42 cellular contexts compared by ENCODE assay signal in genomic region chr10:94632954-94633353, GRCh38. TPM values are rescaled to one million over a fixed set of nuclear protein-coding genes. Genes with fewer than 3 reads are reported as not detected.
"Had no signal": no experiment of that assay in that cellular context is flagged by ENCODE, and none has a peak within 500 bp of the region (broad histone marks: within the 10 kb centered on the region; RNA-seq: fewer than 3 reads in every experiment).

No MANE protein-coding gene starts in this region.

- DNase-seq: activated effector memory CD4-positive, alpha-beta T cell treated with anti-CD3 and anti-CD28 coated beads, Interleukin-2, amount 50 U/mL, for 16 hours; activated effector memory CD4-positive, alpha-beta T cell treated with Interleukin-2 at 50 U/mL for 16 hours; activated gamma-delta T cell; activated gamma-delta T cell treated with Interleukin-2 at 50 U/mL for 16 hours; activated naive CD4-positive, alpha-beta T cell; activated naive CD4-positive, alpha-beta T cell treated with anti-CD3 and anti-CD28 coated beads for 36 hours; activated naive CD4-positive, alpha-beta T cell treated with anti-CD3 and anti-CD28 coated beads, Interleukin-2, amount 10 ng/mL, durations not matched to agents 7 days and 5 days; activated naive CD4-positive, alpha-beta T cell treated with anti-CD3 and anti-CD28 coated beads, Interleukin-2, amount 50 U/mL, for 16 hours; activated naive CD4-positive, alpha-beta T cell treated with Interleukin-2 at 50 U/mL for 16 hours; activated naive CD8-positive, alpha-beta T cell treated with anti-CD3 and anti-CD28 coated beads for 36 hours; activated naive CD8-positive, alpha-beta T cell treated with anti-CD3 and anti-CD28 coated beads, Interleukin-2, amount 10 ng/mL, durations not matched to agents 7 days and 5 days; activated naive CD8-positive, alpha-beta T cell treated with anti-CD3 and anti-CD28 coated beads, Interleukin-2, amount 50 U/mL, for 24 hours; activated T-cell treated with anti-CD3 and anti-CD28 coated beads, Interleukin-2, amount 50 U/mL, for 1 hour; activated T-cell treated with anti-CD3 and anti-CD28 coated beads, Interleukin-2, amount 50 U/mL, for 24 hours; activated T-cell treated with anti-CD3 and anti-CD28 coated beads, Interleukin-2, amount 50 U/mL, for 4 hours; activated T-cell treated with anti-CD3 and anti-CD28 coated beads, Interleukin-2, amount 50 U/mL, for 48 hours; activated T-cell treated with anti-CD3 and anti-CD28 coated beads, Interleukin-2, amount 50 U/mL, for 72 hours; adrenal gland; amniotic stem cell; amygdala; anterior cingulate cortex; aorta; body of pancreas; brain microvascular endothelial cell; caudate nucleus; central memory CD4-positive, alpha-beta T cell; cerebellar nuclear complex had no signal

- H3K27ac Mint-ChIP-seq: activated naive CD4-positive, alpha-beta T cell treated with anti-CD3 and anti-CD28 coated beads for 36 hours; activated naive CD4-positive, alpha-beta T cell treated with anti-CD3 and anti-CD28 coated beads, Interleukin-2, amount 10 ng/mL, durations not matched to agents 7 days and 5 days; activated naive CD4-positive, alpha-beta T cell treated with anti-CD3 and anti-CD28 coated beads, Interleukin-2, amount 50 U/mL, for 24 hours; activated naive CD4-positive, alpha-beta T cell treated with anti-CD3 and anti-CD28 coated beads, Interleukin-2, amount 50 U/mL, for 72 hours; activated naive CD8-positive, alpha-beta T cell; activated naive CD8-positive, alpha-beta T cell treated with anti-CD3 and anti-CD28 coated beads for 36 hours; activated naive CD8-positive, alpha-beta T cell treated with anti-CD3 and anti-CD28 coated beads, Interleukin-2, amount 10 ng/mL, durations not matched to agents 7 days and 5 days; activated naive CD8-positive, alpha-beta T cell treated with anti-CD3 and anti-CD28 coated beads, Interleukin-2, amount 50 U/mL, for 24 hours; activated T-cell treated with anti-CD3 and anti-CD28 coated beads, Interleukin-2, amount 50 U/mL, for 24 hours; activated T-cell treated with anti-CD3 and anti-CD28 coated beads, Interleukin-2, amount 50 U/mL, for 72 hours; activated T-helper 1 cell treated with anti-CD3 and anti-CD28 coated beads, Interleukin-12 subunit alpha, Interleukin-12 subunit beta, Interleukin-2, Interleukin-4 antibody, amounts not matched to agents 30 ng/mL and 10 ng/mL and 1 ng/mL, durations not matched to agents 14 hours and 24 hours and 36 hours; activated T-helper 17 cell treated with anti-CD3 and anti-CD28 coated beads, Interleukin-2, amount 50 U/mL, for 72 hours; activated T-helper 2 cell treated with anti-CD3 and anti-CD28 coated beads, Interferon-gamma antibody, Interleukin-2, Interleukin-4, amounts not matched to agents 10 μg/mL and 5 μg/mL and 100 μg/mL, durations not matched to agents 14 hours and 24 hours and 36 hours; brain had no signal

- H3K4me1 Mint-ChIP-seq: activated naive CD4-positive, alpha-beta T cell treated with anti-CD3 and anti-CD28 coated beads, Interleukin-2, amount 50 U/mL, for 24 hours; activated naive CD8-positive, alpha-beta T cell treated with anti-CD3 and anti-CD28 coated beads for 36 hours; activated naive CD8-positive, alpha-beta T cell treated with anti-CD3 and anti-CD28 coated beads, Interleukin-2, amount 50 U/mL, for 24 hours; activated T-helper 17 cell treated with anti-CD3 and anti-CD28 coated beads, Interleukin-2, amount 50 U/mL, for 72 hours; brain; central memory CD8-positive, alpha-beta T cell had no signal

- H3K27me3 ChIP-seq: adrenal gland, ascending aorta, body of pancreas, brain microvascular endothelial cell, breast epithelium, cardiac muscle cell had no signal

- H3K4me3 ChIP-seq: adrenal gland, ascending aorta, body of pancreas, breast epithelium, cardiac muscle cell had no signal

- H3K36me3 Mint-ChIP-seq: activated naive CD4-positive, alpha-beta T cell treated with anti-CD3 and anti-CD28 coated beads, Interleukin-2, amount 10 ng/mL, durations not matched to agents 7 days and 5 days; activated naive CD4-positive, alpha-beta T cell treated with anti-CD3 and anti-CD28 coated beads, Interleukin-2, amount 50 U/mL, for 24 hours; activated naive CD8-positive, alpha-beta T cell; activated naive CD8-positive, alpha-beta T cell treated with anti-CD3 and anti-CD28 coated beads, Interleukin-2, amount 10 ng/mL, durations not matched to agents 7 days and 5 days; brain had no signal

- H3K4me3 Mint-ChIP-seq: activated naive CD4-positive, alpha-beta T cell treated with anti-CD3 and anti-CD28 coated beads for 36 hours; activated naive CD4-positive, alpha-beta T cell treated with anti-CD3 and anti-CD28 coated beads, Interleukin-2, amount 10 ng/mL, durations not matched to agents 7 days and 5 days; activated naive CD4-positive, alpha-beta T cell treated with anti-CD3 and anti-CD28 coated beads, Interleukin-2, amount 50 U/mL, for 24 hours; activated naive CD8-positive, alpha-beta T cell; activated naive CD8-positive, alpha-beta T cell treated with anti-CD3 and anti-CD28 coated beads for 36 hours; activated naive CD8-positive, alpha-beta T cell treated with anti-CD3 and anti-CD28 coated beads, Interleukin-2, amount 10 ng/mL, durations not matched to agents 7 days and 5 days; activated naive CD8-positive, alpha-beta T cell treated with anti-CD3 and anti-CD28 coated beads, Interleukin-2, amount 50 U/mL, for 24 hours; activated T-cell treated with anti-CD3 and anti-CD28 coated beads, Interleukin-2, amount 50 U/mL, for 24 hours; activated T-cell treated with anti-CD3 and anti-CD28 coated beads, Interleukin-2, amount 50 U/mL, for 4 hours; activated T-cell treated with anti-CD3 and anti-CD28 coated beads, Interleukin-2, amount 50 U/mL, for 72 hours; activated T-helper 1 cell treated with anti-CD3 and anti-CD28 coated beads, Interleukin-12 subunit alpha, Interleukin-12 subunit beta, Interleukin-2, Interleukin-4 antibody, amounts not matched to agents 30 ng/mL and 10 ng/mL and 1 ng/mL, durations not matched to agents 14 hours and 24 hours and 36 hours; activated T-helper 17 cell treated with anti-CD3 and anti-CD28 coated beads, Interleukin-2, amount 50 U/mL, for 72 hours; brain; central memory CD8-positive, alpha-beta T cell had no signal

- FAIRE-seq: astrocyte, bronchial epithelial cell had no signal

- H3K27me3 Mint-ChIP-seq: activated naive CD4-positive, alpha-beta T cell treated with anti-CD3 and anti-CD28 coated beads, Interleukin-2, amount 10 ng/mL, durations not matched to agents 7 days and 5 days; activated naive CD8-positive, alpha-beta T cell; activated naive CD8-positive, alpha-beta T cell treated with anti-CD3 and anti-CD28 coated beads, Interleukin-2, amount 10 ng/mL, durations not matched to agents 7 days and 5 days; activated naive CD8-positive, alpha-beta T cell treated with anti-CD3 and anti-CD28 coated beads, Interleukin-2, amount 50 U/mL, for 24 hours; activated T-helper 17 cell treated with anti-CD3 and anti-CD28 coated beads, Interleukin-2, amount 50 U/mL, for 72 hours had no signal

- H3K4me1 ChIP-seq: adrenal gland, ascending aorta, body of pancreas, breast epithelium had no signal

- H3K9me3 ChIP-seq: adrenal gland had no signal

- H3K27ac ChIP-seq: adrenal gland, ascending aorta, body of pancreas, brain microvascular endothelial cell, breast epithelium, cardiac muscle cell had no signal

- H3K36me3 ChIP-seq: adrenal gland, ascending aorta, brain microvascular endothelial cell, breast epithelium, cardiac muscle cell had no signal

- ATAC-seq: activated naive CD4-positive, alpha-beta T cell treated with anti-CD3 and anti-CD28 coated beads, Interleukin-2, amount 50 U/mL, for 72 hours; activated naive CD8-positive, alpha-beta T cell treated with anti-CD3 and anti-CD28 coated beads, Interleukin-2, amount 50 U/mL, for 24 hours; activated T-cell treated with anti-CD3 and anti-CD28 coated beads, Interleukin-2, amount 50 U/mL, for 4 hours; activated T-cell treated with anti-CD3 and anti-CD28 coated beads, Interleukin-2, amount 50 U/mL, for 72 hours; activated T-helper 17 cell treated with anti-CD3 and anti-CD28 coated beads, Interleukin-2, amount 50 U/mL, for 72 hours; body of pancreas had no signal

RNA-seq across cellular contexts. Expression of gene CYP2C18, which starts 50.6 kb away (rescaled TPM):
- total RNA-seq: activated naive CD8-positive, alpha-beta T cell treated with anti-CD3 and anti-CD28 coated beads for 36 hours; activated naive CD8-positive, alpha-beta T cell treated with anti-CD3 and anti-CD28 coated beads, Interleukin-2, amount 10 ng/mL, durations not matched to agents 7 days and 5 days; activated T-cell treated with anti-CD3 and anti-CD28 coated beads, Interleukin-2, amount 50 U/mL, for 4 hours; adrenal gland; aorta; ascending aorta; astrocyte; breast epithelium; cardiac muscle cell; cardiac septum; cerebellum had no signal
- polyA plus RNA-seq: cardiac muscle cell had no signal
